In the genomic region with DNA sequence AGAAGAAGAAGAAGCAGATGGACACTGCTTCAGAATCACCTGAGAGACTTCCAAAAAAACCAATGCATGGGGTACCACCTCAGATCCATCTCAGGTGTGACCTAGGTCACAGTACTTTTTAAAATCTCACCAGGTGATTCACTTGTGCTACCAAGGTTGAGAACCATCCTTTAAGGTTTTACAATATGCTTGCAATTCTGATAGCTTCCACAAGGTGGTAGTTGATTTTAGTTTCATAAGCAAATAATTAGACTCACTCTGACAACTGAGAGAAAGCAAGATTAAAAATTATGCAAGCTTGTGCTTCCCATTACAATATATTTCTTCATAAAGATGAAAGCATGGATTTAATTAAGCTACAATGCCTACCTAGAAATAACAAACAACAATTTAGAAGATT, we compare ENCODE assay signal across 12 cellular contexts.
A peak's percentile ranks its signal among the peaks of the same experiment; 100 is the strongest.
DNase-seq lines count a peak whose midpoint lies in the region; ATAC-seq and TF ChIP-seq lines count a peak whose summit lies in the region.
"Had no signal": no experiment of that assay in that cellular context is flagged by ENCODE, and none has a peak within 500 bp of the region (broad histone marks: within the 10 kb centered on the region; RNA-seq: fewer than 3 reads in every experiment).

No MANE protein-coding gene starts in this region.

- H3K27me3 ChIP-seq in BJ (ENCODE audit: control insufficient read depth, insufficient read depth, low read length) = peaks cover 1% of the 10 kb centered on the region; the same call in 1 of the 2 replicates
- H3K27me3 ChIP-seq: suprapubic skin had no signal

- peak; percentile 45 for TF ChIP-seq CTCF in BJ (IDR thresholded peaks at IDR 0.05; ENCODE audit: insufficient read depth, low read depth, low read length)

- H3K36me3 ChIP-seq in BJ (ENCODE audit: control insufficient read depth, insufficient read depth, low read length) = no peaks in the 10 kb centered on the region
- H3K36me3 ChIP-seq: lower lobe of right lung, suprapubic skin had no signal

- no peak overlapping the region for H3K4me3 ChIP-seq in BJ (ENCODE audit: low read depth, low read length)
- H3K4me3 ChIP-seq: lower lobe of right lung, suprapubic skin had no signal

- in situ Hi-C loops in KBM-7 (cut with MboI; ENCODE audit: low pct_unique_long_range_greater_than_20kb, low sequenced_read_pairs) = no loop called here

- ATAC-seq in HG02840 (IDR thresholded peaks at IDR 0.05; ENCODE audit: low FRiP score, unreplicated experiment) = no peak
- ATAC-seq: lower lobe of right lung had no signal

- POLR2A ChIA-PET in BJ (lab: Charles Lee) = no interaction called here

- DNase-seq in BJ (ENCODE audit: low read depth) (no peak), KBM-7 (peak; percentile 7), amniotic epithelial cell (ENCODE audit: low read depth) (peak; percentile 15), kidney tubule cell (ENCODE audit: low spot score) (peak; percentile 38), NCI-H2107 (lab: John Stamatoyannopoulos, UW) (no peak), NCI-H226 (no peak), pons (ENCODE audit: low spot score) (no peak)
- DNase-seq: effector CD8-positive, alpha-beta T cell; lower lobe of right lung; T-helper 9 cell had no signal

- CTCF ChIA-PET in BJ (lab: Yijun Ruan, JAX) = interaction anchor here (0.6 to 2.0 kb wide), 8 partner anchors 9 to 363 kb away, joined by 3 to 13 read pairs (median 3); no protein-coding TSS in a partner anchor

Comparison
In these comparisons a context has a peak if more than half of its experiments do, and no peak if none do; other contexts are left out.
1. DNase-seq: peak in KBM-7 (single experiment), amniotic epithelial cell (single experiment) and kidney tubule cell (single experiment); none in BJ (single experiment), NCI-H2107 (single experiment), NCI-H226 (single experiment) and pons (single experiment).